9 cellular contexts compared by ENCODE assay signal in the genomic region with DNA sequence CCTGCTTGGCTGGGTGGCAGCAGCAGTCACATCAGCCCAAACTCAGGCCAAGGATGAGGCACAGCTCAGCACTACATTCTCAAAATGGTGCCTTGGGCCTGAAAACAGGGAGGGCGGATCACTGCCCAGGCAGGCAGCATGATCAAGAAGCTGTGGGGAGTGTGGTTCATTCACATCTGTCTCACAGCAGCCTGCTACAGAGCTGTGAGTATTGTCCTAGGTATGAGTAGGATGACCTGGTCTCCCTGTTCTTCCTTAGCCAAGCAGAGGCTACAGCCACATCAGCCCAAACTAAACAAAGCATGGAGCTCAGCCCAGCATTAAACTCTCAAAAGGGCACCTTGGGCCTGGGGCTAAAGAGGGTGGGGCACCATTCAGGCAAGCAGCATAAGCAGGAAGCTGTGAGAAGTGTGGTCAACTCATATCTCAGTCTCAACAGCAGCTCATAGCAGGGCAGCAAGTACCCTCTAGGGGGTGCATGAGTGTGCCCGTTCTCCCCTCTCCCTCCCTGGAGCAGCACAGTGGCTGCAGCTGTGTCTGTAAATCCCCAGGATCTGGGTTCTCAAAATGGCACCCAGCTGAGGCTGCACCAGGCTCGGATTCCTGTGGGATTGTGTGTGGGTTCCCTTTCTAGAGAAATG.
A peak's percentile ranks its signal among the peaks of the same experiment; 100 is the strongest.
DNase-seq lines count a peak whose midpoint lies in the region; ATAC-seq and TF ChIP-seq lines count a peak whose summit lies in the region.
"Had no signal": no experiment of that assay in that cellular context is flagged by ENCODE, and none has a peak within 500 bp of the region (broad histone marks: within the 10 kb centered on the region; RNA-seq: fewer than 3 reads in every experiment).

No MANE protein-coding gene starts in this region.

- ATAC-seq in GM18498 (IDR thresholded peaks at IDR 0.05; ENCODE audit: unreplicated experiment): peak; percentile 100
- ATAC-seq: body of pancreas had no signal

- no peak overlapping the region for H3K4me3 ChIP-seq in fibroblast of villous mesenchyme (ENCODE audit: low read depth, low read length)
- H3K4me3 ChIP-seq: body of pancreas had no signal

- DNase-seq in H4 (ENCODE audit: low spot score) (peak; percentile 86), LHCN-M2 (ENCODE audit: low read depth) (peak; percentile 42), fibroblast of villous mesenchyme (ENCODE audit: low read depth) (peak; percentile 45), NCI-H2029 (lab: John Stamatoyannopoulos, UW) (no peak), NCI-H2196 (lab: John Stamatoyannopoulos, UW; ENCODE audit: unreplicated experiment) (no peak)
- peak; percentile 33 to 56 for DNase-seq in activated CD4-positive, alpha-beta T cell treated with anti-CD3 and anti-CD28 coated beads, Interleukin-2, amount 50 U/mL, for 48 hours
- peak; percentile 30 for DNase-seq in stimulated activated CD4-positive, alpha-beta T cell treated with anti-CD3 and anti-CD28 coated beads, Interleukin-4, amount 100 ng/mL, for 1 hour

- peak; percentile 58 for TF ChIP-seq CTCF in fibroblast of villous mesenchyme (IDR thresholded peaks at IDR 0.05; ENCODE audit: insufficient read depth, low read depth, low read length)

Comparison
In these comparisons a context has a peak if more than half of its experiments do, and no peak if none do; other contexts are left out.
1. DNase-seq: peak in H4 (single experiment), LHCN-M2 (single experiment), activated CD4-positive, alpha-beta T cell treated with anti-CD3 and anti-CD28 coated beads, Interleukin-2, amount 50 U/mL, for 48 hours (2 of 2), fibroblast of villous mesenchyme (single experiment) and stimulated activated CD4-positive, alpha-beta T cell treated with anti-CD3 and anti-CD28 coated beads, Interleukin-4, amount 100 ng/mL, for 1 hour (single experiment); none in NCI-H2029 (single experiment) and NCI-H2196 (single experiment).